ENCODE assay signal across 1 cellular context in the genomic region with DNA sequence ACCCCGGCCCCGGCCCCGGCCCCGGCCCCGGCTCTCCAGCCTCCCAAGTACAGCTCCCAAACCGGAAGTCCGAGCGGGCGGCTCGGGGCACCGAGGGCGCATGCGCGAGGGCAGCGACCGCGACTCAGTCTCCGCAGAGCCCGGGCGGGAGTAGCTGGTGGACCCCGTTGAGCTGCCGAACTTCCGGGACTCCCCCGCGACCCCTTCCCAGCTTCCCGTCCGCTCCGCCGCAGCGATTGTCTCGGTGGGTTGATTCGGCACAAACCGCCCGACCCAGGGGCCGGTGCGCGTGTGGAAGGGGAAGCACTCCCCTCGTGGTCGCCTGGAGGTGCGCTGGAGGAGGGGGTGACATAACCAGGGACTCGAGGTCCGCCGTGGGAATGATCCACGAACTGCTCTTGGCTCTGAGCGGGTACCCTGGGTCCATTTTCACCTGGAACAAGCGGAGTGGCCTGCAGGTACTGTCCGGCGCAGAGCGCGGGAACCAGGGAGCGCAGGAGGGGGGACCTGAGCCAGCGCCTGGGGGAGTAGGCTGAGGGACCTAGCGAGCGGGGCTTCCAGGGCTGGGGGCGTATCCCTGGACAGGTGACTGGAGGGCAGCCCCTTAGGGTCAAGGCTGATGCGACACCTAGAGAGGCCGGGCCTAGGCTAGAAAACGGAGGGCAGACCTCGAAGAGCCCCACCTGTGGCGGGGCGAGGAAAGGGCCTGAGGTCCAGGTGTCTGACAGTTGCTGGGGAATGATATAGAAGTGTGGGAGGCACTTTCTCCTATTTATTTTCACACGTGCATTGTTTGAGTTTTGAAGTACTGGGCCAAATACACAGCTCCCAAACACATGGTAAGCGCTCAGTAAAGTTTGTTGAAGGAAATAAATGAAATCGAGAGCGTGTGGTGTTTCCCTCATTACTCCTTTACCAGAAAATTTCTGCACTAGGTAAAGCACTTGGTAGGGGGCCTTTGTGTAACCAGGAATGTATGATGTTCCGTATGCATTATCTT.
TF ChIP-seq lines count a peak whose summit lies in the region.

A gene with protein sequence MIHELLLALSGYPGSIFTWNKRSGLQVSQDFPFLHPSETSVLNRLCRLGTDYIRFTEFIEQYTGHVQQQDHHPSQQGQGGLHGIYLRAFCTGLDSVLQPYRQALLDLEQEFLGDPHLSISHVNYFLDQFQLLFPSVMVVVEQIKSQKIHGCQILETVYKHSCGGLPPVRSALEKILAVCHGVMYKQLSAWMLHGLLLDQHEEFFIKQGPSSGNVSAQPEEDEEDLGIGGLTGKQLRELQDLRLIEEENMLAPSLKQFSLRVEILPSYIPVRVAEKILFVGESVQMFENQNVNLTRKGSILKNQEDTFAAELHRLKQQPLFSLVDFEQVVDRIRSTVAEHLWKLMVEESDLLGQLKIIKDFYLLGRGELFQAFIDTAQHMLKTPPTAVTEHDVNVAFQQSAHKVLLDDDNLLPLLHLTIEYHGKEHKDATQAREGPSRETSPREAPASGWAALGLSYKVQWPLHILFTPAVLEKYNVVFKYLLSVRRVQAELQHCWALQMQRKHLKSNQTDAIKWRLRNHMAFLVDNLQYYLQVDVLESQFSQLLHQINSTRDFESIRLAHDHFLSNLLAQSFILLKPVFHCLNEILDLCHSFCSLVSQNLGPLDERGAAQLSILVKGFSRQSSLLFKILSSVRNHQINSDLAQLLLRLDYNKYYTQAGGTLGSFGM (plus strand): TSS at position 127 of the 1,000 bp plus-strand sequence. CDS start 254 bp downstream, at position 381.
A gene (minus strand): TSS at position 69 of the 1,000 bp plus-strand sequence. CDS start 1,130 bp downstream, outside the sequence.

TF ChIP-seq in K562, 482 proteins besides CTCF, POLR2A, EP300 and RAD21 (continued from another document and continues in another):
- TF ChIP-seq, protein P1, sequence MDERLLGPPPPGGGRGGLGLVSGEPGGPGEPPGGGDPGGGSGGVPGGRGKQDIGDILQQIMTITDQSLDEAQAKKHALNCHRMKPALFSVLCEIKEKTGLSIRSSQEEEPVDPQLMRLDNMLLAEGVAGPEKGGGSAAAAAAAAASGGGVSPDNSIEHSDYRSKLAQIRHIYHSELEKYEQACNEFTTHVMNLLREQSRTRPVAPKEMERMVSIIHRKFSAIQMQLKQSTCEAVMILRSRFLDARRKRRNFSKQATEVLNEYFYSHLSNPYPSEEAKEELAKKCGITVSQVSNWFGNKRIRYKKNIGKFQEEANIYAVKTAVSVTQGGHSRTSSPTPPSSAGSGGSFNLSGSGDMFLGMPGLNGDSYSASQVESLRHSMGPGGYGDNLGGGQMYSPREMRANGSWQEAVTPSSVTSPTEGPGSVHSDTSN (CRISPR knock-in tag; IDR thresholded peaks at IDR 0.05; ENCODE audit: low read depth), result no peak
- TF ChIP-seq, protein P1 (tag; conservative IDR thresholded peaks at IDR 0.05; ENCODE audit: low read depth), result 0 out of 2 replicates have a peak, but pooled peaks have one; percentile 26
- TF ChIP-seq, protein P2, sequence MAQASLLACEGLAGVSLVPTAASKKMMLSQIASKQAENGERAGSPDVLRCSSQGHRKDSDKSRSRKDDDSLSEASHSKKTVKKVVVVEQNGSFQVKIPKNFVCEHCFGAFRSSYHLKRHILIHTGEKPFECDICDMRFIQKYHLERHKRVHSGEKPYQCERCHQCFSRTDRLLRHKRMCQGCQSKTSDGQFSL (CRISPR knock-in tag; IDR thresholded peaks at IDR 0.05), result peak; percentile 65; the same call in 1 of the 2 replicates
- TF ChIP-seq, protein P2 (tag; IDR thresholded peaks at IDR 0.05), result no peak
- peak; percentile 93; the same call in 1 of the 2 replicates for TF ChIP-seq PHF8 (IDR thresholded peaks at IDR 0.05; ENCODE audit: borderline replicate concordance, low read length)
- TF ChIP-seq, protein P3, sequence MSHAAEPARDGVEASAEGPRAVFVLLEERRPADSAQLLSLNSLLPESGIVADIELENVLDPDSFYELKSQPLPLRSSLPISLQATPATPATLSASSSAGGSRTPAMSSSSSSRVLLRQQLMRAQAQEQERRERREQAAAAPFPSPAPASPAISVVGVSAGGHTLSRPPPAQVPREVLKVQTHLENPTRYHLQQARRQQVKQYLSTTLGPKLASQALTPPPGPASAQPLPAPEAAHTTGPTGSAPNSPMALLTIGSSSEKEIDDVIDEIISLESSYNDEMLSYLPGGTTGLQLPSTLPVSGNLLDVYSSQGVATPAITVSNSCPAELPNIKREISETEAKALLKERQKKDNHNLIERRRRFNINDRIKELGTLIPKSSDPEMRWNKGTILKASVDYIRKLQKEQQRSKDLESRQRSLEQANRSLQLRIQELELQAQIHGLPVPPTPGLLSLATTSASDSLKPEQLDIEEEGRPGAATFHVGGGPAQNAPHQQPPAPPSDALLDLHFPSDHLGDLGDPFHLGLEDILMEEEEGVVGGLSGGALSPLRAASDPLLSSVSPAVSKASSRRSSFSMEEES (CRISPR knock-in tag; IDR thresholded peaks at IDR 0.05), result no peak
- TF ChIP-seq, protein P4, sequence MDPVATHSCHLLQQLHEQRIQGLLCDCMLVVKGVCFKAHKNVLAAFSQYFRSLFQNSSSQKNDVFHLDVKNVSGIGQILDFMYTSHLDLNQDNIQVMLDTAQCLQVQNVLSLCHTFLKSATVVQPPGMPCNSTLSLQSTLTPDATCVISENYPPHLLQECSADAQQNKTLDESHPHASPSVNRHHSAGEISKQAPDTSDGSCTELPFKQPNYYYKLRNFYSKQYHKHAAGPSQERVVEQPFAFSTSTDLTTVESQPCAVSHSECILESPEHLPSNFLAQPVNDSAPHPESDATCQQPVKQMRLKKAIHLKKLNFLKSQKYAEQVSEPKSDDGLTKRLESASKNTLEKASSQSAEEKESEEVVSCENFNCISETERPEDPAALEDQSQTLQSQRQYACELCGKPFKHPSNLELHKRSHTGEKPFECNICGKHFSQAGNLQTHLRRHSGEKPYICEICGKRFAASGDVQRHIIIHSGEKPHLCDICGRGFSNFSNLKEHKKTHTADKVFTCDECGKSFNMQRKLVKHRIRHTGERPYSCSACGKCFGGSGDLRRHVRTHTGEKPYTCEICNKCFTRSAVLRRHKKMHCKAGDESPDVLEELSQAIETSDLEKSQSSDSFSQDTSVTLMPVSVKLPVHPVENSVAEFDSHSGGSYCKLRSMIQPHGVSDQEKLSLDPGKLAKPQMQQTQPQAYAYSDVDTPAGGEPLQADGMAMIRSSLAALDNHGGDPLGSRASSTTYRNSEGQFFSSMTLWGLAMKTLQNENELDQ (CRISPR knock-in tag; IDR thresholded peaks at IDR 0.05; ENCODE audit: borderline replicate concordance), result no peak
- TF ChIP-seq ZBTB1 (CRISPR knock-in tag; IDR thresholded peaks at IDR 0.05; ENCODE audit: borderline replicate concordance, low read depth), result peak; percentile 66
- TF ChIP-seq, protein P5, sequence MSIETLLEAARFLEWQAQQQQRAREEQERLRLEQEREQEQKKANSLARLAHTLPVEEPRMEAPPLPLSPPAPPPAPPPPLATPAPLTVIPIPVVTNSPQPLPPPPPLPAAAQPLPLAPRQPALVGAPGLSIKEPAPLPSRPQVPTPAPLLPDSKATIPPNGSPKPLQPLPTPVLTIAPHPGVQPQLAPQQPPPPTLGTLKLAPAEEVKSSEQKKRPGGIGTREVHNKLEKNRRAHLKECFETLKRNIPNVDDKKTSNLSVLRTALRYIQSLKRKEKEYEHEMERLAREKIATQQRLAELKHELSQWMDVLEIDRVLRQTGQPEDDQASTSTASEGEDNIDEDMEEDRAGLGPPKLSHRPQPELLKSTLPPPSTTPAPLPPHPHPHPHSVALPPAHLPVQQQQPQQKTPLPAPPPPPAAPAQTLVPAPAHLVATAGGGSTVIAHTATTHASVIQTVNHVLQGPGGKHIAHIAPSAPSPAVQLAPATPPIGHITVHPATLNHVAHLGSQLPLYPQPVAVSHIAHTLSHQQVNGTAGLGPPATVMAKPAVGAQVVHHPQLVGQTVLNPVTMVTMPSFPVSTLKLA (conservative IDR thresholded peaks at IDR 0.05), result peak; percentile 77 to 88
- peak; percentile 92 for TF ChIP-seq ZFX (CRISPR knock-in tag; IDR thresholded peaks at IDR 0.05)
- TF ChIP-seq SPI1 (IDR thresholded peaks at IDR 0.05; ENCODE audit: borderline replicate concordance, low read depth, low read length), result no peak
- TF ChIP-seq, protein P6, sequence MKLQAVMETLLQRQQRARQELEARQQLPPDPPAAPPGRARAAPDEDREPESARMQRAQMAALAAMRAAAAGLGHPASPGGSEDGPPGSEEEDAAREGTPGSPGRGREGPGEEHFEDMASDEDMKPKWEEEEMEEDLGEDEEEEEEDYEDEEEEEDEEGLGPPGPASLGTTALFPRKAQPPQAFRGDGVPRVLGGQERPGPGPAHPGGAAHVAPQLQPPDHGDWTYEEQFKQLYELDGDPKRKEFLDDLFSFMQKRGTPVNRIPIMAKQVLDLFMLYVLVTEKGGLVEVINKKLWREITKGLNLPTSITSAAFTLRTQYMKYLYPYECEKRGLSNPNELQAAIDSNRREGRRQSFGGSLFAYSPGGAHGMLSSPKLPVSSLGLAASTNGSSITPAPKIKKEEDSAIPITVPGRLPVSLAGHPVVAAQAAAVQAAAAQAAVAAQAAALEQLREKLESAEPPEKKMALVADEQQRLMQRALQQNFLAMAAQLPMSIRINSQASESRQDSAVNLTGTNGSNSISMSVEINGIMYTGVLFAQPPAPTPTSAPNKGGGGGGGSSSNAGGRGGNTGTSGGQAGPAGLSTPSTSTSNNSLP (IDR thresholded peaks at IDR 0.05; ENCODE audit: borderline replicate concordance, low read depth, low read length), result no peak
- TF ChIP-seq, protein P7, sequence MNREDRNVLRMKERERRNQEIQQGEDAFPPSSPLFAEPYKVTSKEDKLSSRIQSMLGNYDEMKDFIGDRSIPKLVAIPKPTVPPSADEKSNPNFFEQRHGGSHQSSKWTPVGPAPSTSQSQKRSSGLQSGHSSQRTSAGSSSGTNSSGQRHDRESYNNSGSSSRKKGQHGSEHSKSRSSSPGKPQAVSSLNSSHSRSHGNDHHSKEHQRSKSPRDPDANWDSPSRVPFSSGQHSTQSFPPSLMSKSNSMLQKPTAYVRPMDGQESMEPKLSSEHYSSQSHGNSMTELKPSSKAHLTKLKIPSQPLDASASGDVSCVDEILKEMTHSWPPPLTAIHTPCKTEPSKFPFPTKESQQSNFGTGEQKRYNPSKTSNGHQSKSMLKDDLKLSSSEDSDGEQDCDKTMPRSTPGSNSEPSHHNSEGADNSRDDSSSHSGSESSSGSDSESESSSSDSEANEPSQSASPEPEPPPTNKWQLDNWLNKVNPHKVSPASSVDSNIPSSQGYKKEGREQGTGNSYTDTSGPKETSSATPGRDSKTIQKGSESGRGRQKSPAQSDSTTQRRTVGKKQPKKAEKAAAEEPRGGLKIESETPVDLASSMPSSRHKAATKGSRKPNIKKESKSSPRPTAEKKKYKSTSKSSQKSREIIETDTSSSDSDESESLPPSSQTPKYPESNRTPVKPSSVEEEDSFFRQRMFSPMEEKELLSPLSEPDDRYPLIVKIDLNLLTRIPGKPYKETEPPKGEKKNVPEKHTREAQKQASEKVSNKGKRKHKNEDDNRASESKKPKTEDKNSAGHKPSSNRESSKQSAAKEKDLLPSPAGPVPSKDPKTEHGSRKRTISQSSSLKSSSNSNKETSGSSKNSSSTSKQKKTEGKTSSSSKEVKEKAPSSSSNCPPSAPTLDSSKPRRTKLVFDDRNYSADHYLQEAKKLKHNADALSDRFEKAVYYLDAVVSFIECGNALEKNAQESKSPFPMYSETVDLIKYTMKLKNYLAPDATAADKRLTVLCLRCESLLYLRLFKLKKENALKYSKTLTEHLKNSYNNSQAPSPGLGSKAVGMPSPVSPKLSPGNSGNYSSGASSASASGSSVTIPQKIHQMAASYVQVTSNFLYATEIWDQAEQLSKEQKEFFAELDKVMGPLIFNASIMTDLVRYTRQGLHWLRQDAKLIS (CRISPR knock-in tag; IDR thresholded peaks at IDR 0.05), result peak; percentile 85; the same call in 1 of the 2 replicates
- TF ChIP-seq GABPA (tag; conservative IDR thresholded peaks at IDR 0.05; ENCODE audit: low read depth), result peak; percentile 90
- 0 out of 2 replicates have a peak, but pooled peaks have one; percentile 33 for TF ChIP-seq SMARCA4 (IDR thresholded peaks at IDR 0.05)
- peak; percentile 52 for TF ChIP-seq PML (IDR thresholded peaks at IDR 0.05; ENCODE audit: low read length)
- no peak for TF ChIP-seq BRD9 (IDR thresholded peaks at IDR 0.05; ENCODE audit: low read depth, partially characterized antibody)
- TF ChIP-seq CXXC5 (CRISPR knock-in tag; IDR thresholded peaks at IDR 0.05), result peak; percentile 50
